In genomic region chr19:55671054-55671378, GRCh38 we compare ENCODE assay signal across 1 cellular context.
TF ChIP-seq lines count a peak whose summit lies in the region.

No MANE protein-coding gene starts in this region.

TF ChIP-seq in WTC11, 78 proteins besides CTCF, POLR2A, EP300 and RAD21 (continued from another document):
- TF ChIP-seq STAT6 (CRISPR knock-in tag; conservative IDR thresholded peaks at IDR 0.05; ENCODE audit: low read depth) (no peak), ZNF396 (CRISPR knock-in tag; IDR thresholded peaks at IDR 0.05; ENCODE audit: borderline replicate concordance) (no peak), MYBL2 (CRISPR knock-in tag; IDR thresholded peaks at IDR 0.05) (no peak), TEAD4 (CRISPR knock-in tag; IDR thresholded peaks at IDR 0.05) (no peak), SMAD4 (CRISPR knock-in tag; IDR thresholded peaks at IDR 0.05) (no peak), ZNF219 (CRISPR knock-in tag; IDR thresholded peaks at IDR 0.05; ENCODE audit: borderline replicate concordance) (no peak), KAT7 (CRISPR knock-in tag; IDR thresholded peaks at IDR 0.05; ENCODE audit: borderline replicate concordance) (no peak), ZNF532 (CRISPR knock-in tag; IDR thresholded peaks at IDR 0.05; ENCODE audit: borderline replicate concordance) (no peak), NFE2L1 (CRISPR knock-in tag; IDR thresholded peaks at IDR 0.05) (no peak), ZNF281 (CRISPR knock-in tag; IDR thresholded peaks at IDR 0.05) (no peak), OVOL2 (CRISPR knock-in tag; IDR thresholded peaks at IDR 0.05; ENCODE audit: borderline replicate concordance) (no peak), JUN (CRISPR knock-in tag; IDR thresholded peaks at IDR 0.05) (no peak), CREM (CRISPR knock-in tag; IDR thresholded peaks at IDR 0.05) (no peak), ZNF423 (CRISPR knock-in tag; IDR thresholded peaks at IDR 0.05) (no peak), E2F4 (CRISPR knock-in tag; IDR thresholded peaks at IDR 0.05; ENCODE audit: borderline replicate concordance, low read depth) (no peak)
